Comparison of ENCODE assay signal across 2 cellular contexts in genomic region chr2:174972924-174973323, GRCh38.
TF ChIP-seq lines count a peak whose summit lies in the region.

No MANE protein-coding gene starts in this region.

TF ChIP-seq in HCT116, 20 proteins besides CTCF, POLR2A, EP300 and RAD21 (continued from another document):
- no peak for TF ChIP-seq CBX3 (IDR thresholded peaks at IDR 0.05; ENCODE audit: low read depth)
- no peak for TF ChIP-seq EZH2phosphoT487 (IDR thresholded peaks at IDR 0.05; ENCODE audit: borderline replicate concordance)
- no peak for TF ChIP-seq EZH2 (IDR thresholded peaks at IDR 0.05)
- TF ChIP-seq TCF7L2 (IDR thresholded peaks at IDR 0.05; ENCODE audit: borderline replicate concordance, extremely low read depth, insufficient read depth, insufficient read length): no peak
- TF ChIP-seq JUND (IDR thresholded peaks at IDR 0.05): no peak
- no peak for TF ChIP-seq ZBTB33 (IDR thresholded peaks at IDR 0.05; ENCODE audit: extremely low read depth, insufficient replicate concordance, low read length)
- TF ChIP-seq SIN3A (IDR thresholded peaks at IDR 0.05; ENCODE audit: low read depth): no peak
- no peak for TF ChIP-seq ATF3 (IDR thresholded peaks at IDR 0.05)
- TF ChIP-seq ELF1 (IDR thresholded peaks at IDR 0.05; ENCODE audit: borderline replicate concordance, low read depth): no peak
- TF ChIP-seq POLR2AphosphoS5 (IDR thresholded peaks at IDR 0.05; ENCODE audit: low read depth, low read length): no peak
- TF ChIP-seq EGR1 (IDR thresholded peaks at IDR 0.05; ENCODE audit: low read depth): no peak
- TF ChIP-seq YY1 (IDR thresholded peaks at IDR 0.05; ENCODE audit: extremely low read depth, insufficient replicate concordance, low read depth, low read length): no peak
- TF ChIP-seq REST (IDR thresholded peaks at IDR 0.05; ENCODE audit: low read depth): no peak

TF ChIP-seq in WTC11, 78 proteins besides CTCF, POLR2A, EP300 and RAD21:
- TF ChIP-seq ZNF281 (CRISPR knock-in tag; IDR thresholded peaks at IDR 0.05): no peak
- TF ChIP-seq TP53 (CRISPR knock-in tag; IDR thresholded peaks at IDR 0.05): no peak
- no peak for TF ChIP-seq TEAD1 (CRISPR knock-in tag; IDR thresholded peaks at IDR 0.05)
- TF ChIP-seq NFE2L1 (CRISPR knock-in tag; IDR thresholded peaks at IDR 0.05): no peak
- no peak for TF ChIP-seq ZBTB43 (CRISPR knock-in tag; IDR thresholded peaks at IDR 0.05)
- TF ChIP-seq IRF1 (CRISPR knock-in tag; IDR thresholded peaks at IDR 0.05): no peak
- TF ChIP-seq ARID4B (CRISPR knock-in tag; IDR thresholded peaks at IDR 0.05; ENCODE audit: borderline replicate concordance): no peak
- no peak for TF ChIP-seq FOXP1 (CRISPR knock-in tag; IDR thresholded peaks at IDR 0.05; ENCODE audit: borderline replicate concordance)
- TF ChIP-seq HMGXB4 (CRISPR knock-in tag; IDR thresholded peaks at IDR 0.05): no peak
- no peak for TF ChIP-seq ZNF138 (CRISPR knock-in tag; conservative IDR thresholded peaks at IDR 0.05)
- no peak for TF ChIP-seq GABPB1 (CRISPR knock-in tag; IDR thresholded peaks at IDR 0.05)
- TF ChIP-seq E2F4 (CRISPR knock-in tag; IDR thresholded peaks at IDR 0.05; ENCODE audit: borderline replicate concordance, low read depth): no peak
- no peak for TF ChIP-seq NR1H2 (CRISPR knock-in tag; IDR thresholded peaks at IDR 0.05)
- no peak for TF ChIP-seq SMAD4 (CRISPR knock-in tag; IDR thresholded peaks at IDR 0.05)
- TF ChIP-seq TCF7 (CRISPR knock-in tag; IDR thresholded peaks at IDR 0.05; ENCODE audit: low read depth): no peak
- TF ChIP-seq CDX4 (CRISPR knock-in tag; IDR thresholded peaks at IDR 0.05; ENCODE audit: borderline replicate concordance): no peak
- TF ChIP-seq PRDM15 (CRISPR knock-in tag; IDR thresholded peaks at IDR 0.05): no peak
- TF ChIP-seq GRHL2 (CRISPR knock-in tag; IDR thresholded peaks at IDR 0.05; ENCODE audit: insufficient replicate concordance, severe bottlenecking): no peak
- no peak for TF ChIP-seq NR3C1 (CRISPR knock-in tag; conservative IDR thresholded peaks at IDR 0.05; ENCODE audit: low read depth)
- no peak for TF ChIP-seq ZNF423 (CRISPR knock-in tag; IDR thresholded peaks at IDR 0.05)
TF ChIP-seq in WTC11: peak in this region for 0.
